12 cellular contexts compared by ENCODE assay signal in the genomic region with DNA sequence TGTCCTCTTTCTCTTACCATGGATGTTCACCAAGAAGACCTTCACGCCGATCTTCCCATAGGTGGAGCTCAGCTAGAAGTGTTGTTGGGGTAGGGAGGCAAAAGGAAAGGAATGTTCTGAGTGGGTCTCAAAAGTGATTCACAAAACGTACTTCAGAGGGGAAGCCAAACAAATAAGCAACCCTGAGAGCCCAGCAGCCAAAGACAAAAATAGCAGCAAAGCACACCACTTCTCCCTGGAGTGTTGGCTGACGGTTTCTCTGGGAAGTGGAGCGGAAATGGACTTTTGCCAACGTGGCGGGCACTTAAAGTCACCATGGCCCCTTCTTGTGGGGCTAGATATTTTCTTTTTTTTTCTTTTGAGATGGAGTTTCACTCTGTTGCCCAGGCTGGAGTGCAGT. TPM values are rescaled to one million over a fixed set of nuclear protein-coding genes. Genes with fewer than 3 reads are reported as not detected.
A peak's percentile ranks its signal among the peaks of the same experiment; 100 is the strongest.
DNase-seq lines count a peak whose midpoint lies in the region; ATAC-seq and TF ChIP-seq lines count a peak whose summit lies in the region.
"Had no signal": no experiment of that assay in that cellular context is flagged by ENCODE, and none has a peak within 500 bp of the region (broad histone marks: within the 10 kb centered on the region; RNA-seq: fewer than 3 reads in every experiment).

No MANE protein-coding gene starts in this region.

- intact Hi-C loops in left lung (cut with DNase I): no loop called here
- intact Hi-C loops in upper lobe of right lung (cut with DNase I): no loop called here
- intact Hi-C loops in CD8-positive, alpha-beta T cell (cut with DNase I, micrococcal nuclease): no loop called here

- peaks cover 10% of the 10 kb centered on the region for H3K27me3 Mint-ChIP-seq in CD8-positive, alpha-beta T cell (ENCODE audit: low read depth)

- H3K27me3 ChIP-seq in left lung: no peaks in the 10 kb centered on the region
- H3K27me3 ChIP-seq in upper lobe of right lung: no peaks in the 10 kb centered on the region
- no peaks in the 10 kb centered on the region for H3K27me3 ChIP-seq in smooth muscle cell (ENCODE audit: low read depth)
- H3K27me3 ChIP-seq in CD8-positive, alpha-beta T cell (ENCODE audit: insufficient read depth, low read length): no peaks in the 10 kb centered on the region

- TF ChIP-seq CTCF in cardiac fibroblast (IDR thresholded peaks at IDR 0.05; ENCODE audit: low read depth, low read length): no peak
- TF ChIP-seq CTCF in left lung (IDR thresholded peaks at IDR 0.05): no peak
- TF ChIP-seq CTCF in upper lobe of right lung (IDR thresholded peaks at IDR 0.05): no peak
- TF ChIP-seq CTCF in smooth muscle cell (IDR thresholded peaks at IDR 0.05; ENCODE audit: borderline replicate concordance, insufficient read depth, poor library complexity, severe bottlenecking): no peak
- no peak for TF ChIP-seq CTCF in CD8-positive, alpha-beta T cell (IDR thresholded peaks at IDR 0.05)

- H3K4me3 ChIP-seq in cardiac fibroblast (replicated peaks in 1 of 2; ENCODE audit: low read depth in 2 of 2, low read length in 2 of 2): no peak overlapping the region
- no peak overlapping the region for H3K4me3 ChIP-seq in left lung
- no peak overlapping the region for H3K4me3 ChIP-seq in upper lobe of right lung
- H3K4me3 ChIP-seq in smooth muscle cell: no peak overlapping the region
- no peak overlapping the region for H3K4me3 ChIP-seq in CD8-positive, alpha-beta T cell (ENCODE audit: low read depth, low read length)

- H3K9me3 Mint-ChIP-seq in CD8-positive, alpha-beta T cell: no peaks in the 10 kb centered on the region
- H3K9me3 Mint-ChIP-seq: activated B cell treated with CpG ODN at 0.5 μM for 24 hours; activated naive CD8-positive, alpha-beta T cell treated with anti-CD3 and anti-CD28 coated beads, Interleukin-2, amount 10 ng/mL, durations not matched to agents 7 days and 5 days had no signal

- no peak overlapping the region for H3K4me3 Mint-ChIP-seq in CD8-positive, alpha-beta T cell
- H3K4me3 Mint-ChIP-seq: activated B cell treated with CpG ODN at 0.5 μM for 24 hours; activated naive CD8-positive, alpha-beta T cell treated with anti-CD3 and anti-CD28 coated beads, Interleukin-2, amount 10 ng/mL, durations not matched to agents 7 days and 5 days had no signal

- no peak overlapping the region for H3K9ac ChIP-seq in smooth muscle cell (ENCODE audit: low read depth)

- H4K20me1 ChIP-seq in smooth muscle cell (ENCODE audit: low read depth): no peaks in the 10 kb centered on the region

- no peaks in the 10 kb centered on the region for H3K36me3 Mint-ChIP-seq in CD8-positive, alpha-beta T cell
- H3K36me3 Mint-ChIP-seq: activated naive CD8-positive, alpha-beta T cell treated with anti-CD3 and anti-CD28 coated beads, Interleukin-2, amount 10 ng/mL, durations not matched to agents 7 days and 5 days had no signal

- H3K4me2 ChIP-seq in smooth muscle cell: no peak overlapping the region

- no peak overlapping the region for H3K27ac Mint-ChIP-seq in CD8-positive, alpha-beta T cell
- H3K27ac Mint-ChIP-seq: activated B cell treated with CpG ODN at 0.5 μM for 24 hours; activated naive CD8-positive, alpha-beta T cell treated with anti-CD3 and anti-CD28 coated beads, Interleukin-2, amount 10 ng/mL, durations not matched to agents 7 days and 5 days had no signal

- CTCF ChIA-PET in CD8-positive, alpha-beta T cell (lab: Charles Lee): interaction anchor here (1.5 to 8.7 kb wide), 6 partner anchors 9 to 261 kb away, joined by 4 to 60 read pairs (median 11); no protein-coding TSS in a partner anchor

- H3K4me1 ChIP-seq in left lung: peaks cover 7 to 12% of the 10 kb centered on the region in 2 donors
- H3K4me1 ChIP-seq in upper lobe of right lung: peaks cover 16% of the 10 kb centered on the region
- no peaks in the 10 kb centered on the region for H3K4me1 ChIP-seq in smooth muscle cell (ENCODE audit: low read depth)
- H3K4me1 ChIP-seq in CD8-positive, alpha-beta T cell (ENCODE audit: insufficient read depth, low read length): no peaks in the 10 kb centered on the region

- peak overlapping the region; percentile 35 to 59 for H3K27ac ChIP-seq in left lung
- peak overlapping the region; percentile 68 for H3K27ac ChIP-seq in upper lobe of right lung
- H3K27ac ChIP-seq in smooth muscle cell (ENCODE audit: low read depth): no peak overlapping the region
- no peak overlapping the region for H3K27ac ChIP-seq in CD8-positive, alpha-beta T cell (ENCODE audit: low read depth, low read length)

- H3K36me3 ChIP-seq in left lung (no peaks in the 10 kb centered on the region), upper lobe of right lung (no peaks in the 10 kb centered on the region), smooth muscle cell (ENCODE audit: low read depth) (no peaks in the 10 kb centered on the region)
- H3K36me3 ChIP-seq in CD8-positive, alpha-beta T cell (ENCODE audit: insufficient read depth, low read length): no peaks in the 10 kb centered on the region

- POLR2A ChIA-PET in CD8-positive, alpha-beta T cell (lab: Charles Lee): no interaction called here

- peak; percentile 80 for ATAC-seq in left lung
- ATAC-seq in upper lobe of right lung: peak; percentile 81
- ATAC-seq in CD8-positive, alpha-beta T cell: no peak

- no peaks in the 10 kb centered on the region for H3F3A ChIP-seq in smooth muscle cell (ENCODE audit: low read depth)

- H3K9me3 ChIP-seq in left lung: no peaks in the 10 kb centered on the region
- H3K9me3 ChIP-seq in upper lobe of right lung: no peaks in the 10 kb centered on the region
- no peaks in the 10 kb centered on the region for H3K9me3 ChIP-seq in smooth muscle cell (replicated peaks; ENCODE audit: low read depth)
- no peaks in the 10 kb centered on the region for H3K9me3 ChIP-seq in CD8-positive, alpha-beta T cell (ENCODE audit: low read length)

- H3K4me1 Mint-ChIP-seq in CD8-positive, alpha-beta T cell (ENCODE audit: low read depth): no peaks in the 10 kb centered on the region
- H3K4me1 Mint-ChIP-seq: activated B cell treated with CpG ODN at 0.5 μM for 24 hours had no signal

- WGBS in smooth muscle cell (ENCODE audit: low lambda C conversion rate): 75% methylated on average over 7 of the region's 7 CpGs

- no peak overlapping the region for H2AFZ ChIP-seq in smooth muscle cell (ENCODE audit: low read depth)

- no peaks in the 10 kb centered on the region for H3K79me2 ChIP-seq in smooth muscle cell (ENCODE audit: low read depth)

- peak; percentile 38 for DNase-seq in NCI-H2196 (lab: John Stamatoyannopoulos, UW; ENCODE audit: unreplicated experiment)
- no peak for DNase-seq in NCI-H2196 treated with DMSO at 0.1 percent for 48 hours (lab: John Stamatoyannopoulos, UW; ENCODE audit: unreplicated experiment)
- DNase-seq in cardiac fibroblast (ENCODE audit: low read depth in 2 of 2): peak; percentile 78 to 84
- DNase-seq in left lung: peak; percentile 70 to 81
- DNase-seq in upper lobe of right lung: peak; percentile 90
- DNase-seq in NK-92 treated with Interleukin-12 subunit alpha and Interleukin-12 subunit beta, amount 100 ng/mL, for 24 hours (lab: John Stamatoyannopoulos, UW): no peak
- no peak for DNase-seq in smooth muscle cell (lab: John Stamatoyannopoulos, UW; ENCODE audit: unreplicated experiment)
- no peak for DNase-seq in CD8-positive, alpha-beta T cell
- DNase-seq: activated B cell treated with CpG ODN at 0.5 μM for 24 hours; activated naive CD8-positive, alpha-beta T cell treated with anti-CD3 and anti-CD28 coated beads, Interleukin-2, amount 10 ng/mL, durations not matched to agents 7 days and 5 days; RPMI8226; trophoblast cell had no signal

RNA-seq across cellular contexts. Expression of a gene that starts 23.1 kb away (rescaled TPM):
- total RNA-seq in left lung: 10 to 100 TPM in 1 of 2 donors, 1 to 10 TPM in 1; 7.6 to 42.5 TPM
- total RNA-seq in upper lobe of right lung: 21.7 TPM
- total RNA-seq in smooth muscle cell: not detected in 2 replicates
- not detected in 2 replicates for polyA plus RNA-seq in smooth muscle cell
- total RNA-seq in CD8-positive, alpha-beta T cell: not detected
- total RNA-seq: activated B cell treated with CpG ODN at 0.5 μM for 24 hours; activated naive CD8-positive, alpha-beta T cell treated with anti-CD3 and anti-CD28 coated beads, Interleukin-2, amount 10 ng/mL, durations not matched to agents 7 days and 5 days had no signal

Comparison
In these comparisons a context has a peak if more than half of its experiments do, and no peak if none do; other contexts are left out.
1. DNase-seq: peak in NCI-H2196 (single experiment), cardiac fibroblast (2 of 2), left lung (2 of 2) and upper lobe of right lung (single experiment); none in NCI-H2196 treated with DMSO at 0.1 percent for 48 hours (single experiment), NK-92 treated with Interleukin-12 subunit alpha and Interleukin-12 subunit beta, amount 100 ng/mL, for 24 hours (single experiment), smooth muscle cell (single experiment) and CD8-positive, alpha-beta T cell (0 of 7).
2. H3K27ac ChIP-seq: peak in left lung (2 of 2) and upper lobe of right lung (single experiment); none in smooth muscle cell (single experiment) and CD8-positive, alpha-beta T cell (single experiment).